In the genomic region with DNA sequence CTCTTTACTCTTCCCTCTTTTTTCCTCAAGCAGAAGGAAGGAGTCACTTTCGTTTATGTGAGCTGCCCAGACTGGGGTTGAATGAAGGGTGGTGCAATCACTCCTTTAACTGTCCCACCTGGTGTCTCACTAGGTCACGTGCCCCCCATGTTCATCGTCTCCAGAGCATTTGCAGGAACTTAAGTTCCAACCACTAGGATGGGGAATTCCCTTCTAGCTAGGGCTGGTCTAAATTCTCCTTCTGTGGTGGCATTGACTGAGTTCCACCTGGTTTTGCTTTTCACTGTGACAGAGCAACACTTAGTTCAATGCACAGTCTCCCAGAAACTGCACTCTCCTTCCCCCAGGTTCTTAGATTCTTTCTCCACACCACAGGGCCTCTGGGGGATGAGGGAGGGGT, we compare ENCODE assay signal across 17 cellular contexts. TPM values are rescaled to one million over a fixed set of nuclear protein-coding genes. Genes with fewer than 3 reads are reported as not detected.
DNase-seq lines count a peak whose midpoint lies in the region; ATAC-seq lines count a peak whose summit lies in the region.
"Had no signal": no experiment of that assay in that cellular context is flagged by ENCODE, and none has a peak within 500 bp of the region (broad histone marks: within the 10 kb centered on the region; RNA-seq: fewer than 3 reads in every experiment).

No MANE protein-coding gene starts in this region.

- DNase-seq in T-helper 17 cell = no peak
- no peak for DNase-seq in HPDE6-E6E7 (ENCODE audit: extremely low spot score)
- no peak for DNase-seq in aorta
- no peak for DNase-seq in NCI-H82 treated with DMSO at 0.1 percent for 48 hours (lab: John Stamatoyannopoulos, UW; ENCODE audit: unreplicated experiment)
- DNase-seq: activated CD8-positive, alpha-beta memory T cell treated with anti-CD3 and anti-CD28 coated beads for 24 hours; activated effector memory CD4-positive, alpha-beta T cell treated with anti-CD3 and anti-CD28 coated beads, Interleukin-2, amount 50 U/mL, for 16 hours; Caco-2; cortex of kidney; lower lobe of right lung; NCI-H774; Peyer's patch; WERI-Rb-1 had no signal

- no peaks in the 10 kb centered on the region for H3K36me3 ChIP-seq in aorta (ENCODE audit: control insufficient read depth in 1 of 2, insufficient read depth in 2 of 2, low read length in 1 of 2)
- H3K36me3 ChIP-seq: lower lobe of right lung, Peyer's patch had no signal

- H3K27me3 ChIP-seq in aorta (ENCODE audit: control insufficient read depth in 1 of 2, insufficient read depth in 2 of 2, low read length in 1 of 2) = no peaks in the 10 kb centered on the region
- H3K27me3 ChIP-seq: Peyer's patch had no signal

- H3K4me1 Mint-ChIP-seq in T-helper 17 cell = peaks cover 6% of the 10 kb centered on the region

- H3K4me1 ChIP-seq in aorta (ENCODE audit: control insufficient read depth in 1 of 2, insufficient read depth in 2 of 2, low read length in 2 of 2) = no peaks in the 10 kb centered on the region
- H3K4me1 ChIP-seq: Caco-2, lower lobe of right lung, Peyer's patch had no signal

- WGBS in aorta, 2 donors = 80 to 95% methylated on average over 3 of the region's 3 CpGs

- H3K9me3 ChIP-seq in T-helper 17 cell (ENCODE audit: control insufficient read depth, low read length, poor library complexity, severe bottlenecking) = no peaks in the 10 kb centered on the region
- H3K9me3 ChIP-seq in aorta (ENCODE audit: control insufficient read depth, low read length) = no peaks in the 10 kb centered on the region
- H3K9me3 ChIP-seq: Caco-2, lower lobe of right lung, Peyer's patch had no signal

- ATAC-seq in GM18502 (IDR thresholded peaks at IDR 0.05; ENCODE audit: poor library complexity, unreplicated experiment) = peak; percentile 72
- ATAC-seq in GM19395 (IDR thresholded peaks at IDR 0.05; ENCODE audit: unreplicated experiment) = peak; percentile 70
- ATAC-seq in HG02759 (IDR thresholded peaks at IDR 0.05; ENCODE audit: unreplicated experiment) = peak; percentile 63
- ATAC-seq in T-helper 17 cell = no peak
- ATAC-seq in HG02938 (IDR thresholded peaks at IDR 0.05; ENCODE audit: unreplicated experiment) = no peak
- no peak for ATAC-seq in aorta (ENCODE audit: low FRiP score)
- ATAC-seq: lower lobe of right lung; natural killer cell treated with Interleukin-12 subunit alpha and Interleukin-12 subunit beta and Interleukin-15 and Interleukin-18, amount 100 ng/mL, for 72 hours had no signal

- H3K27ac ChIP-seq in aorta (ENCODE audit: low read depth in 1 of 2, low read length in 2 of 2) = no peak overlapping the region
- H3K27ac ChIP-seq: lower lobe of right lung, Peyer's patch, WERI-Rb-1 had no signal

- H3K27ac Mint-ChIP-seq in T-helper 17 cell = peak overlapping the region; percentile 14
- H3K27ac Mint-ChIP-seq: natural killer cell treated with Interleukin-12 subunit alpha and Interleukin-12 subunit beta and Interleukin-15 and Interleukin-18, amount 100 ng/mL, for 72 hours had no signal

- intact Hi-C loops in aorta (cut with DNase I) = no loop called here

- H3K27me3 Mint-ChIP-seq in T-helper 17 cell = no peaks in the 10 kb centered on the region
- H3K27me3 Mint-ChIP-seq: natural killer cell treated with Interleukin-12 subunit alpha and Interleukin-12 subunit beta and Interleukin-15 and Interleukin-18, amount 100 ng/mL, for 72 hours had no signal

- H3K4me3 Mint-ChIP-seq in T-helper 17 cell = no peak overlapping the region
- H3K4me3 Mint-ChIP-seq: natural killer cell treated with Interleukin-12 subunit alpha and Interleukin-12 subunit beta and Interleukin-15 and Interleukin-18, amount 100 ng/mL, for 72 hours had no signal

- no peak overlapping the region for H3K4me3 ChIP-seq in aorta (ENCODE audit: low read length in 2 of 2)
- H3K4me3 ChIP-seq: lower lobe of right lung, Peyer's patch had no signal

- H3K36me3 Mint-ChIP-seq in T-helper 17 cell (ENCODE audit: low read depth) = peaks cover 2% of the 10 kb centered on the region

RNA-seq across cellular contexts. Expression of a gene that starts 9.5 kb away (rescaled TPM):
- total RNA-seq in T-helper 17 cell = 1 to 10 TPM; 7.9 to 8.9 TPM
- total RNA-seq in aorta = 1 to 10 TPM; 5.5 to 6.8 TPM
- polyA plus RNA-seq in aorta = 1 to 10 TPM in 1 of 2 donors, under 1 TPM in 1; 0.25 to 3.5 TPM

RNA-seq across cellular contexts. Expression of a gene that starts 10.9 kb away (rescaled TPM):
- total RNA-seq in T-helper 17 cell (10 to 100 TPM; 30.1 to 31.4 TPM), aorta (10 to 100 TPM; 36.2 to 38.8 TPM)
- polyA plus RNA-seq in aorta = 100 to 1,000 TPM in 1 of 2 donors, 10 to 100 TPM in 1; 60.3 to 103 TPM

Comparison
In these comparisons a context has a peak if more than half of its experiments do, and no peak if none do; other contexts are left out.
1. ATAC-seq: peak in GM18502 (single experiment), GM19395 (single experiment) and HG02759 (single experiment); none in T-helper 17 cell (single experiment), HG02938 (single experiment) and aorta (single experiment).